Comparison of ENCODE assay signal across 8 cellular contexts in the genomic region with DNA sequence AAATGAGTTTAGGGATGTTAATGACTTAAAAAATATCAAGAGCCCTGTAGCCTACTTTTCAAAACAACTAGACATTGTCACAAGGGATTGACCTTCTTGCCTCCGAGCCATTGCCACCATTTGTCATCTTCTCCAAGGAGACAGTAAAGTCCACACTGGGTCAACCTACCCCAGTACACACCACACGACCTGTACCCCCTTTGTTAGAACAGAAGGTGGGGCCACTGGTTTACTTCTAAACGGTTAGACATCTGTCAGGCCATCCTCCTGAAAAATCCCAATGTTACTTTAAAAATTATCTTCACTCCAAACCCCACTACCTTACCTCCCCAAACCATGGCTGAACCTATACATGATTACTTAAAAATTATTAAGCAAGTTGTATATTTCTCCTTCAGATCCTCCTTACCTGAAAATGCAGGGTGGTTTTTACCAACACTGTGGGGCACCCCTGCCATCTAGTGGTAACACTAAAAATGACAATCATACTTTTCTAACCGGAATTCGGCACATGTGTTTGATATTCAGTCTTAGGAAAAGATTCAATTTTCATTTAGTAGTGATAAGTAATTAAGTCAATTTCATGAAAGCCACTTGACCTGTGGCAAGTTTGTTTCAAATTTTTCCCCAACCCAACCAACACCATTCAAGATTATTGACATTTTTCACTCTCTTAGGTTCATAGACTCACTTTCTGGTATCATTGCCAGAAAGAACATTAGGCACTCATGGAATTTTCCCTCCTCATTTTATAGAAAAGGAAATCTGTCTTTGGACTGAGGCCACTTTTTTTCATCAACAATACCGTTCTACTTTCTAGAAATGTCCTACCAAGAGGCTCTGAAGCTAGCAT.
DNase-seq lines count a peak whose midpoint lies in the region; ATAC-seq and TF ChIP-seq lines count a peak whose summit lies in the region.

No MANE protein-coding gene starts in this region.

- H3K4me1 Mint-ChIP-seq in brain: peaks cover 16% of the 10 kb centered on the region

- H3K27me3 ChIP-seq in GM06990 (replicated peaks; ENCODE audit: control insufficient read depth, insufficient read depth, low read length): no peaks in the 10 kb centered on the region
- H3K27me3 ChIP-seq in NT2/D1 (ENCODE audit: insufficient read depth, insufficient read length): no peaks in the 10 kb centered on the region

- H3K36me3 ChIP-seq in GM06990 (ENCODE audit: control insufficient read depth, insufficient read depth, low read length) (no peaks in the 10 kb centered on the region), NT2/D1 (ENCODE audit: insufficient read depth, insufficient read length, low read length) (no peaks in the 10 kb centered on the region)

- no peaks in the 10 kb centered on the region for H3K9me3 ChIP-seq in NT2/D1 (ENCODE audit: insufficient read depth, low read length)

- ATAC-seq in HG03342 (IDR thresholded peaks at IDR 0.05; ENCODE audit: unreplicated experiment) (peak; percentile 76), HG03565 (IDR thresholded peaks at IDR 0.05; ENCODE audit: unreplicated experiment) (no peak)

- peaks cover 5% of the 10 kb centered on the region for H3K27me3 Mint-ChIP-seq in brain

- H3K27ac Mint-ChIP-seq in brain: peak overlapping the region in 1 of 5 experiments; percentile 45

- peak; percentile 72 for TF ChIP-seq CTCF in GM06990 (IDR thresholded peaks at IDR 0.05; ENCODE audit: insufficient read depth, low read length, poor library complexity, severe bottlenecking)
- TF ChIP-seq CTCF in brain (conservative IDR thresholded peaks at IDR 0.05): peak; percentile 86 to 90

- H3K4me3 Mint-ChIP-seq in brain: no peak overlapping the region

- H3K4me3 ChIP-seq in GM06990 (replicated peaks; ENCODE audit: low read depth, low read length) (no peak overlapping the region), NT2/D1 (ENCODE audit: insufficient read length, low read depth) (no peak overlapping the region)

- peaks cover 0 to 3% (median 0%) of the 10 kb centered on the region in 5 experiments for H3K9me3 Mint-ChIP-seq in brain

- no peaks in the 10 kb centered on the region for H3K36me3 Mint-ChIP-seq in brain

- DNase-seq in AG08396 (ENCODE audit: low spot score): peak; percentile 31
- no peak for DNase-seq in GM06990 (ENCODE audit: extremely low read depth, insufficient read length)
- peak; percentile 46 for DNase-seq in NT2/D1 (ENCODE audit: low read depth, low spot score)
- peak; percentile 47 for DNase-seq in kidney glomerular epithelial cell (lab: John Stamatoyannopoulos, UW)
- DNase-seq in stromal cell of bone marrow (ENCODE audit: low read depth): peak; percentile 15

- H3K4me1 ChIP-seq in NT2/D1 (ENCODE audit: insufficient read depth, insufficient read length): no peaks in the 10 kb centered on the region

- no peak overlapping the region for H3K9ac ChIP-seq in NT2/D1 (ENCODE audit: insufficient read length, low read depth)
